In genomic region chr1:156750191-156750931, GRCh38 we compare ENCODE assay signal across 6 cellular contexts. TPM values are rescaled to one million over a fixed set of nuclear protein-coding genes. Genes with fewer than 3 reads are reported as not detected.
DNase-seq lines count a peak whose midpoint lies in the region; ATAC-seq and TF ChIP-seq lines count a peak whose summit lies in the region.

No MANE protein-coding gene starts in this region.

- H3K36me3 ChIP-seq in osteoblast (ENCODE audit: insufficient read depth, low read length), result peaks cover 11% of the 10 kb centered on the region

- H3K36me3 Mint-ChIP-seq in central memory CD8-positive, alpha-beta T cell (ENCODE audit: insufficient read depth), result peaks cover 18% of the 10 kb centered on the region

- peaks cover 62% of the 10 kb centered on the region for H3K4me1 Mint-ChIP-seq in central memory CD8-positive, alpha-beta T cell

- DNase-seq in COR-L47 (lab: John Stamatoyannopoulos, UW) (peak; percentile 46), NCI-H2171 treated with DMSO at 0.1 percent for 48 hours (lab: John Stamatoyannopoulos, UW) (peak; percentile 92), osteoblast (ENCODE audit: insufficient read length, low spot score, missing footprints) (peak; percentile 88), NCI-H1048 (lab: John Stamatoyannopoulos, UW) (no peak)
- DNase-seq in central memory CD8-positive, alpha-beta T cell (ENCODE audit: low spot score in 2 of 2), result no peak
- DNase-seq in effector CD8-positive, alpha-beta T cell (lab: John Stamatoyannopoulos, UW), result no peak

- no peaks in the 10 kb centered on the region for H3K9me3 Mint-ChIP-seq in central memory CD8-positive, alpha-beta T cell

- H3K27me3 Mint-ChIP-seq in central memory CD8-positive, alpha-beta T cell, result no peaks in the 10 kb centered on the region

- TF ChIP-seq CTCF in osteoblast (IDR thresholded peaks at IDR 0.05; ENCODE audit: extremely low read depth, low read depth, low read length), result no peak

- peak overlapping the region; percentile 93 for H3K4me2 ChIP-seq in osteoblast (ENCODE audit: insufficient read depth, low read length)

- peak overlapping the region; percentile 88 for H3K4me3 Mint-ChIP-seq in central memory CD8-positive, alpha-beta T cell

- H3K9me3 ChIP-seq in osteoblast (ENCODE audit: low read depth, low read length), result no peaks in the 10 kb centered on the region

- H2AFZ ChIP-seq in osteoblast (ENCODE audit: low read length), result peak overlapping the region; percentile 14

- peak overlapping the region; percentile 85 for H3K4me3 ChIP-seq in osteoblast (ENCODE audit: insufficient read depth, low read length)

- H4K20me1 ChIP-seq in osteoblast (ENCODE audit: insufficient read depth, low read length), result no peaks in the 10 kb centered on the region

- peak overlapping the region; percentile 98 for H3K27ac Mint-ChIP-seq in central memory CD8-positive, alpha-beta T cell (ENCODE audit: low read depth)

- no peak for ATAC-seq in central memory CD8-positive, alpha-beta T cell (replicated peaks; ENCODE audit: extremely low read depth, poor library complexity, severe bottlenecking)

- peak overlapping the region; percentile 88 for H3K27ac ChIP-seq in osteoblast (ENCODE audit: low read depth, low read length)

- H3K4me1 ChIP-seq in osteoblast (ENCODE audit: insufficient read depth, low read length), result peaks cover 54% of the 10 kb centered on the region

- H3K79me2 ChIP-seq in osteoblast (ENCODE audit: insufficient read depth, low read length), result peaks cover 73% of the 10 kb centered on the region

- no peaks in the 10 kb centered on the region for H3K27me3 ChIP-seq in osteoblast (ENCODE audit: insufficient read depth, low read length)

RNA-seq across cellular contexts. Expression of gene HDGF, which starts 1.1 kb away (rescaled TPM):
- 167 and 177 TPM in 2 replicates for total RNA-seq in osteoblast

RNA-seq across cellular contexts. Expression of gene MRPL24, which starts 9.5 kb away (rescaled TPM):
- total RNA-seq in osteoblast, result 16.2 and 17.7 TPM in 2 replicates

RNA-seq across cellular contexts. Expression of gene PRCC, which starts 17.0 kb away (rescaled TPM):
- total RNA-seq in osteoblast, result 18.0 and 22.8 TPM in 2 replicates

RNA-seq across cellular contexts. Expression of gene ISG20L2, which starts 21.8 kb away (rescaled TPM):
- 16.8 and 21.0 TPM in 2 replicates for total RNA-seq in osteoblast

RNA-seq across cellular contexts. Expression of gene METTL25B, which starts 22.1 kb away (rescaled TPM):
- 8.3 and 12.7 TPM in 2 replicates for total RNA-seq in osteoblast

Comparison
In these comparisons a context has a peak if more than half of its experiments do, and no peak if none do; other contexts are left out.
1. DNase-seq: peak in COR-L47 (single experiment), NCI-H2171 treated with DMSO at 0.1 percent for 48 hours (single experiment) and osteoblast (single experiment); none in central memory CD8-positive, alpha-beta T cell (0 of 2), effector CD8-positive, alpha-beta T cell (single experiment) and NCI-H1048 (single experiment).